29 cellular contexts compared by ENCODE assay signal in genomic region chr3:100844063-100844936, GRCh38.
DNase-seq lines count a peak whose midpoint lies in the region; ATAC-seq, FAIRE-seq and TF ChIP-seq lines count a peak whose summit lies in the region.
"Had no signal": no experiment of that assay in that cellular context is flagged by ENCODE, and none has a peak within 500 bp of the region (broad histone marks: within the 10 kb centered on the region; RNA-seq: fewer than 3 reads in every experiment).

No MANE protein-coding gene starts in this region.

- H3K4me2 ChIP-seq in GM12878 (ENCODE audit: control insufficient read depth, insufficient read depth), result no peak overlapping the region

- no peak for TF ChIP-seq CTCF in GM12878 (IDR thresholded peaks at IDR 0.05 in 2 of 3, conservative IDR thresholded peaks at IDR 0.05 in 1 of 3; ENCODE audit: control insufficient read depth in 2 of 3, extremely low read depth in 1 of 3, insufficient read depth in 1 of 3, low read depth in 3 of 3, low read length in 3 of 3)
- no peak for TF ChIP-seq CTCF in upper lobe of right lung (IDR thresholded peaks at IDR 0.05)

- H3K36me3 Mint-ChIP-seq in activated T-helper 1 cell treated with anti-CD3 and anti-CD28 coated beads, Interleukin-12 subunit alpha, Interleukin-12 subunit beta, Interleukin-2, Interleukin-4 antibody, amounts not matched to agents 30 ng/mL and 10 ng/mL and 1 ng/mL, durations not matched to agents 14 hours and 24 hours and 36 hours (ENCODE audit: low read depth), result no peaks in the 10 kb centered on the region
- H3K36me3 Mint-ChIP-seq: activated naive CD8-positive, alpha-beta T cell; CD4-positive, CD25-positive, alpha-beta regulatory T cell; T-cell had no signal

- no peaks in the 10 kb centered on the region for H3K4me1 Mint-ChIP-seq in activated T-helper 1 cell treated with anti-CD3 and anti-CD28 coated beads, Interleukin-12 subunit alpha, Interleukin-12 subunit beta, Interleukin-2, Interleukin-4 antibody, amounts not matched to agents 30 ng/mL and 10 ng/mL and 1 ng/mL, durations not matched to agents 14 hours and 24 hours and 36 hours (ENCODE audit: low read depth)
- H3K4me1 Mint-ChIP-seq: activated CD4-positive, alpha-beta memory T cell treated with anti-CD3 and anti-CD28 coated beads, Interleukin-2, amount 10 ng/mL, durations not matched to agents 7 days and 5 days; CD4-positive, CD25-positive, alpha-beta regulatory T cell; T-cell had no signal

- DNase-seq in GM12878 (ENCODE audit: low read depth, low spot score) (no peak), glomerular visceral epithelial cell (ENCODE audit: extremely low spot score) (peak; percentile 62), upper lobe of right lung (no peak)
- no peak for DNase-seq in stimulated activated naive CD8-positive, alpha-beta T cell treated with anti-CD3 and anti-CD28 coated beads, Interleukin-15, Interleukin-2, amounts not matched to agents 100 U/mL and 50 U/mL, for 24 hours
- no peak for DNase-seq in activated T-helper 1 cell treated with anti-CD3 and anti-CD28 coated beads, Interleukin-12 subunit alpha, Interleukin-12 subunit beta, Interleukin-2, Interleukin-4 antibody, amounts not matched to agents 30 ng/mL and 10 ng/mL and 1 ng/mL, durations not matched to agents 14 hours and 24 hours and 36 hours (ENCODE audit: low spot score)
- DNase-seq: activated CD4-positive, alpha-beta memory T cell treated with anti-CD3 and anti-CD28 coated beads, Interleukin-2, amount 10 ng/mL, durations not matched to agents 7 days and 5 days; aorta; CD4-positive, CD25-positive, alpha-beta regulatory T cell; GDM1; left ventricle myocardium inferior; MG63; mucosa of descending colon; NCI-H1417 treated with DMSO at 0.1 percent for 48 hours; NCI-H2107; NCI-H510A treated with DMSO at 0.1 percent for 48 hours; nephron progenitor cell; NK-92 treated with Interleukin-12 subunit alpha and Interleukin-12 subunit beta, amount 100 ng/mL, for 24 hours; Peyer's patch; stomach; T-cell; transverse colon had no signal

- H3K9me3 ChIP-seq in GM12878 (replicated peaks; ENCODE audit: control insufficient read depth, insufficient read depth, low read length), result no peaks in the 10 kb centered on the region
- H3K9me3 ChIP-seq in upper lobe of right lung, result no peaks in the 10 kb centered on the region
- H3K9me3 ChIP-seq: HAP-1, left ventricle myocardium inferior, mucosa of descending colon, Peyer's patch, SJSA1, stomach, transverse colon had no signal

- H3K9ac ChIP-seq in GM12878 (ENCODE audit: control insufficient read depth, insufficient read depth, low read length), result no peak overlapping the region
- H3K9ac ChIP-seq: parathyroid adenoma had no signal

- POLR2A ChIA-PET in GM12878 (lab: Charles Lee), result interaction anchor here (0.5 kb wide), 1 partner anchor 351 kb away, joined by 3 read pairs; no protein-coding TSS in a partner anchor

- no peak for TF ChIP-seq POLR2A in GM12878 (IDR thresholded peaks at IDR 0.05; ENCODE audit: low read depth, low read length)

- H3K27ac Mint-ChIP-seq in activated T-helper 1 cell treated with anti-CD3 and anti-CD28 coated beads, Interleukin-12 subunit alpha, Interleukin-12 subunit beta, Interleukin-2, Interleukin-4 antibody, amounts not matched to agents 30 ng/mL and 10 ng/mL and 1 ng/mL, durations not matched to agents 14 hours and 24 hours and 36 hours, result no peak overlapping the region
- H3K27ac Mint-ChIP-seq: activated CD4-positive, alpha-beta memory T cell treated with anti-CD3 and anti-CD28 coated beads, Interleukin-2, amount 10 ng/mL, durations not matched to agents 7 days and 5 days; activated naive CD8-positive, alpha-beta T cell; CD4-positive, CD25-positive, alpha-beta regulatory T cell; nephron progenitor cell; T-cell had no signal

- CTCF ChIA-PET in GM12878 (lab: Yijun Ruan, JAX), result interaction anchor here (0.7 kb wide), 1 partner anchor 58 kb away, joined by 3 read pairs; no protein-coding TSS in a partner anchor

- H3K27me3 Mint-ChIP-seq in activated T-helper 1 cell treated with anti-CD3 and anti-CD28 coated beads, Interleukin-12 subunit alpha, Interleukin-12 subunit beta, Interleukin-2, Interleukin-4 antibody, amounts not matched to agents 30 ng/mL and 10 ng/mL and 1 ng/mL, durations not matched to agents 14 hours and 24 hours and 36 hours (ENCODE audit: insufficient read depth), result no peaks in the 10 kb centered on the region

- ATAC-seq in HG03565 (IDR thresholded peaks at IDR 0.05; ENCODE audit: unreplicated experiment) (peak; percentile 45), GM12878 (no peak), upper lobe of right lung (peak; percentile 38), GM19035 (IDR thresholded peaks at IDR 0.05; ENCODE audit: unreplicated experiment) (no peak)
- no peak for ATAC-seq in stimulated activated naive CD8-positive, alpha-beta T cell treated with anti-CD3 and anti-CD28 coated beads, Interleukin-15, Interleukin-2, amounts not matched to agents 100 U/mL and 50 U/mL, for 24 hours
- ATAC-seq: mucosa of descending colon, sciatic nerve, T-cell had no signal

- H3K27me3 ChIP-seq in GM12878 (replicated peaks in 1 of 2; ENCODE audit: control insufficient read depth in 2 of 2, insufficient read depth in 2 of 2, low read length in 1 of 2) (no peaks in the 10 kb centered on the region; a peak in 1 of 4 replicates), upper lobe of right lung (no peaks in the 10 kb centered on the region)
- H3K27me3 ChIP-seq: MG63, Peyer's patch, SJSA1, stomach, transverse colon had no signal

- no peaks in the 10 kb centered on the region for H3K79me2 ChIP-seq in GM12878 (ENCODE audit: control insufficient read depth, insufficient read depth, low read length)
- H3K79me2 ChIP-seq: parathyroid adenoma had no signal

- H3K27ac ChIP-seq in GM12878 (ENCODE audit: control insufficient read depth, insufficient read depth) (no peak overlapping the region), upper lobe of right lung (peak overlapping the region; percentile 3)
- H3K27ac ChIP-seq: left ventricle myocardium inferior, parathyroid adenoma, Peyer's patch, SJSA1, stomach, transverse colon had no signal

- SMC1A ChIA-PET in GM12878 (lab: Charles Lee; ENCODE audit: uncharacterized antibody, unreplicated experiment), result interaction anchor here (0.9 kb wide), 1 partner anchor 48 kb away, joined by 3 read pairs; no protein-coding TSS in a partner anchor

- 15% methylated on average over 8 of the region's 8 CpGs for WGBS in GM12878 (ENCODE audit: insufficient coverage, insufficient replicate concordance, low lambda C conversion rate, missing lambda C conversion rate)

- H3K9me3 Mint-ChIP-seq in activated T-helper 1 cell treated with anti-CD3 and anti-CD28 coated beads, Interleukin-12 subunit alpha, Interleukin-12 subunit beta, Interleukin-2, Interleukin-4 antibody, amounts not matched to agents 30 ng/mL and 10 ng/mL and 1 ng/mL, durations not matched to agents 14 hours and 24 hours and 36 hours, result no peaks in the 10 kb centered on the region
- H3K9me3 Mint-ChIP-seq: activated CD4-positive, alpha-beta memory T cell treated with anti-CD3 and anti-CD28 coated beads, Interleukin-2, amount 10 ng/mL, durations not matched to agents 7 days and 5 days; nephron progenitor cell; T-cell had no signal

- H3K36me3 ChIP-seq in GM12878 (ENCODE audit: control insufficient read depth in 2 of 2, insufficient read depth in 2 of 2, low read length in 1 of 2) (no peaks in the 10 kb centered on the region), upper lobe of right lung (no peaks in the 10 kb centered on the region)
- H3K36me3 ChIP-seq: HAP-1, left ventricle myocardium inferior, MG63, Peyer's patch, SJSA1, transverse colon had no signal

- intact Hi-C loops in GM12878 (cut with micrococcal nuclease; ENCODE audit: unreplicated experiment), result no loop called here
- intact Hi-C loops in upper lobe of right lung (cut with DNase I), result no loop called here
- intact Hi-C loops in activated T-helper 1 cell treated with anti-CD3 and anti-CD28 coated beads, Interleukin-12 subunit alpha, Interleukin-12 subunit beta, Interleukin-2, Interleukin-4 antibody, amounts not matched to agents 30 ng/mL and 10 ng/mL and 1 ng/mL, durations not matched to agents 14 hours and 24 hours and 36 hours (cut with micrococcal nuclease), result no loop called here

- in situ Hi-C loops in GM12878 (cut with MboI), result no loop called here

- H2AFZ ChIP-seq in GM12878 (ENCODE audit: control insufficient read depth, low read depth, low read length), result no peak overlapping the region
- H2AFZ ChIP-seq: parathyroid adenoma had no signal

- TF ChIP-seq EP300 in GM12878 (IDR thresholded peaks at IDR 0.05; ENCODE audit: borderline replicate concordance in 1 of 2, control insufficient read depth in 1 of 2, low read depth in 2 of 2, low read length in 2 of 2), result no peak

- no peak for FAIRE-seq in GM12878 (lab: Jason Lieb, UNC)
- FAIRE-seq: GM18507 had no signal

- no peak overlapping the region for H3K4me3 Mint-ChIP-seq in activated T-helper 1 cell treated with anti-CD3 and anti-CD28 coated beads, Interleukin-12 subunit alpha, Interleukin-12 subunit beta, Interleukin-2, Interleukin-4 antibody, amounts not matched to agents 30 ng/mL and 10 ng/mL and 1 ng/mL, durations not matched to agents 14 hours and 24 hours and 36 hours
- H3K4me3 Mint-ChIP-seq: activated CD4-positive, alpha-beta memory T cell treated with anti-CD3 and anti-CD28 coated beads, Interleukin-2, amount 10 ng/mL, durations not matched to agents 7 days and 5 days; activated naive CD8-positive, alpha-beta T cell; CD4-positive, CD25-positive, alpha-beta regulatory T cell; nephron progenitor cell; T-cell had no signal

- TF ChIP-seq RAD21 in GM12878 (IDR thresholded peaks at IDR 0.05; ENCODE audit: insufficient read depth, low read depth, low read length), result no peak

- H4K20me1 ChIP-seq in GM12878 (ENCODE audit: control insufficient read depth, insufficient read depth), result no peaks in the 10 kb centered on the region

- no TSS peak for BruUV-seq in GM12878 (replicated peaks; lab: Mats Ljungman, UMichigan)

- no peaks in the 10 kb centered on the region for H3K4me1 ChIP-seq in GM12878 (ENCODE audit: control insufficient read depth, insufficient read depth, low read length)
- no peaks in the 10 kb centered on the region for H3K4me1 ChIP-seq in upper lobe of right lung
- H3K4me1 ChIP-seq: HAP-1, left ventricle myocardium inferior, parathyroid adenoma, Peyer's patch, SJSA1, stomach, transverse colon had no signal

- RAD21 ChIA-PET in GM12878 (lab: Charles Lee; ENCODE audit: unreplicated experiment), result no interaction called here

- no peak overlapping the region for H3K4me3 ChIP-seq in GM12878
- no peak overlapping the region for H3K4me3 ChIP-seq in upper lobe of right lung
- H3K4me3 ChIP-seq: HAP-1, left ventricle myocardium inferior, MG63, mucosa of descending colon, Peyer's patch, SJSA1, stomach, transverse colon had no signal

Comparison
In these comparisons a context has a peak if more than half of its experiments do, and no peak if none do; other contexts are left out.
1. ATAC-seq: peak in HG03565 (single experiment) and upper lobe of right lung (single experiment); none in GM12878 (single experiment), stimulated activated naive CD8-positive, alpha-beta T cell treated with anti-CD3 and anti-CD28 coated beads, Interleukin-15, Interleukin-2, amounts not matched to agents 100 U/mL and 50 U/mL, for 24 hours (single experiment) and GM19035 (single experiment).